In genomic region chr1:208731976-208732821, GRCh38 we compare ENCODE assay signal across 1 cellular context.
TF ChIP-seq lines count a peak whose summit lies in the region.

No MANE protein-coding gene starts in this region.

TF ChIP-seq in WTC11, 78 proteins besides CTCF, POLR2A, EP300 and RAD21 (continued from another document):
- TF ChIP-seq AFF4 (CRISPR knock-in tag; IDR thresholded peaks at IDR 0.05; ENCODE audit: borderline replicate concordance) (no peak), ATF3 (CRISPR knock-in tag; conservative IDR thresholded peaks at IDR 0.05) (no peak), ZNF425 (CRISPR knock-in tag; conservative IDR thresholded peaks at IDR 0.05) (no peak), MXD4 (CRISPR knock-in tag; IDR thresholded peaks at IDR 0.05; ENCODE audit: borderline replicate concordance) (no peak), CREM (CRISPR knock-in tag; IDR thresholded peaks at IDR 0.05) (no peak), ZSCAN18 (CRISPR knock-in tag; IDR thresholded peaks at IDR 0.05) (no peak), ZNF671 (CRISPR knock-in tag; IDR thresholded peaks at IDR 0.05) (no peak), ELF4 (CRISPR knock-in tag; IDR thresholded peaks at IDR 0.05; ENCODE audit: low read depth) (no peak), SP1 (CRISPR knock-in tag; conservative IDR thresholded peaks at IDR 0.05) (no peak), JAZF1 (CRISPR knock-in tag; IDR thresholded peaks at IDR 0.05) (no peak), GABPB1 (CRISPR knock-in tag; IDR thresholded peaks at IDR 0.05) (no peak)
